22 cellular contexts compared by ENCODE assay signal in the genomic region with DNA sequence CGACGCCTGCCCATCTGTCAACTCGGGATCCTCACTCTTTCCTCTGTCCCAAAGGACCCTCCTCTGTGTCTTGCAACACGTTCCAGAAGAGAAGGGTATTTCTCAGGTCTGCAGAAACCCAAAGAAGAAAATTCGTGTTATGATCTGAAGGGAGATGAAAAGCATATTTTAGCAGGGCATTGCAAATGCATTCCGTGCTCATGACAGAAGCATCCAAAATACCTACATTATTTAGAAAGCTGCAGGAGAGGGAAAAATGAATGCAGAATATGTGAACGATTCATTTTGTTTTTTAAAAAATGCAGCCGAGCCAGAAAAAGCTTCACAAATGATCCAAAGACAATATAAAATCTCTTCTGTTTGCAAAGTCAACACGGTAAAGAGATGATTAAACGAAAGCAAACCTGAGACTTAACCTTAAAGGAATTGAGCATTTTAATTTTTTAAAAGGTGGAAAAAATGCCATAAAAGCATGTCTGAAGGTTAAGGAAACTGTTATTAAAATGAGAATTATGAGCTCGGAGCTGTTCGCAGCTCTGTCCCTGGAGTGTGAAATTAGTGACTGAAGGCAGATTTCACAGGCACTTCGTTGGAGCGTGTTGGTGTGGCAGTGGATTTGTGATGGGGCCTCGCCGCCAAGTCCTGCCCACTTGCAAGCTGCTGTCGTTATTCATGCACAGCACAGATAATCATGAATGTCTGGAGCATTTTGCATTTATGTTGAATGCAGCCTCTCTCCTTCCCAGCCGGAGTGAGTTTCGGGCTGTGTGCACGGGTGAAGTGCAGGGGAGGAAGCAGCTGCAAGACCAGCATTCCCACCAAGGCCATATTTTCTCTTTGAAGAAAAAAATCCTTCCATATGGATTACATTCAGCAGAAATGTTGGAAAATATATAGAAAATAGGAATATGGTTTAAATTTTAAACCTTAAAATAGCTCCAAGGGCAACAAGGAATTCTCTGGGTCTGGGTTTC.
A peak's percentile ranks its signal among the peaks of the same experiment; 100 is the strongest.
DNase-seq lines count a peak whose midpoint lies in the region; ATAC-seq and TF ChIP-seq lines count a peak whose summit lies in the region.
"Had no signal": no experiment of that assay in that cellular context is flagged by ENCODE, and none has a peak within 500 bp of the region (broad histone marks: within the 10 kb centered on the region; RNA-seq: fewer than 3 reads in every experiment).

No MANE protein-coding gene starts in this region.

- H4K8ac ChIP-seq in trophoblast cell (ENCODE audit: low read depth, low read length): no peak overlapping the region

- no peak overlapping the region for H2BK120ac ChIP-seq in trophoblast cell (ENCODE audit: insufficient read depth, low read length, poor library complexity)

- no peak for ATAC-seq in GM21381 (IDR thresholded peaks at IDR 0.05; ENCODE audit: unreplicated experiment)
- no peak for ATAC-seq in activated naive CD8-positive, alpha-beta T cell treated with anti-CD3 and anti-CD28 coated beads, Interleukin-2, amount 50 U/mL, for 24 hours
- ATAC-seq: activated CD4-positive, CD25-positive, alpha-beta regulatory T cell treated with anti-CD3 and anti-CD28 coated beads, Interleukin-2, amount 50 U/mL, for 24 hours; T-helper 17 cell had no signal

- no CpG with 5 or more reads among the region's 20 CpGs for WGBS in trophoblast cell (ENCODE audit: extremely low coverage, insufficient coverage, insufficient read length)

- no peaks in the 10 kb centered on the region for H3K79me1 ChIP-seq in trophoblast cell (ENCODE audit: low read length)

- H3K36me3 ChIP-seq in endocrine pancreas (ENCODE audit: control insufficient read depth, insufficient read depth, low read length): no peaks in the 10 kb centered on the region
- H3K36me3 ChIP-seq in trophoblast cell (ENCODE audit: control insufficient read depth in 1 of 2, insufficient read depth in 2 of 2, low read length in 2 of 2): no peaks in the 10 kb centered on the region
- H3K36me3 ChIP-seq: left ventricle myocardium inferior had no signal

- H3K27ac ChIP-seq in RWPE1: peak overlapping the region; percentile 74
- no peak overlapping the region for H3K27ac ChIP-seq in trophoblast cell (ENCODE audit: low read depth, low read length)
- H3K27ac ChIP-seq: left ventricle myocardium inferior had no signal

- H3K27me3 Mint-ChIP-seq in activated naive CD8-positive, alpha-beta T cell treated with anti-CD3 and anti-CD28 coated beads, Interleukin-2, amount 50 U/mL, for 24 hours: peaks cover 22% of the 10 kb centered on the region

- H4K12ac ChIP-seq in trophoblast cell (ENCODE audit: low read depth, low read length): no peak overlapping the region

- H3K4ac ChIP-seq in trophoblast cell (ENCODE audit: low read depth, low read length): no peak overlapping the region

- no peaks in the 10 kb centered on the region for H3K79me2 ChIP-seq in trophoblast cell (ENCODE audit: control insufficient read depth, insufficient read depth, low read length, poor library complexity)

- H2BK5ac ChIP-seq in trophoblast cell (ENCODE audit: low read depth, low read length, poor library complexity): no peak overlapping the region

- H3K23ac ChIP-seq in trophoblast cell (ENCODE audit: low read length): no peak overlapping the region

- H3K9me3 Mint-ChIP-seq in activated naive CD8-positive, alpha-beta T cell treated with anti-CD3 and anti-CD28 coated beads, Interleukin-2, amount 50 U/mL, for 24 hours: peaks cover 5% of the 10 kb centered on the region

- H3K4me3 Mint-ChIP-seq in activated naive CD8-positive, alpha-beta T cell treated with anti-CD3 and anti-CD28 coated beads, Interleukin-2, amount 50 U/mL, for 24 hours: no peak overlapping the region
- H3K4me3 Mint-ChIP-seq: activated CD4-positive, alpha-beta memory T cell treated with anti-CD3 and anti-CD28 coated beads for 36 hours; activated naive CD4-positive, alpha-beta T cell treated with anti-CD3 and anti-CD28 coated beads for 36 hours; activated T-helper 1 cell treated with anti-CD3 and anti-CD28 coated beads, Interleukin-12 subunit alpha, Interleukin-12 subunit beta, Interleukin-2, Interleukin-4 antibody, amounts not matched to agents 30 ng/mL and 10 ng/mL and 1 ng/mL, durations not matched to agents 14 hours and 24 hours and 36 hours; CD8-positive, alpha-beta memory T cell; H9; T-helper 17 cell had no signal

- H2AFZ ChIP-seq in trophoblast cell (ENCODE audit: insufficient read depth, low read length, poor library complexity): no peak overlapping the region

- no peak overlapping the region for H4K91ac ChIP-seq in trophoblast cell (ENCODE audit: low read depth, low read length)

- H3K27me3 ChIP-seq in endocrine pancreas (ENCODE audit: control insufficient read depth, insufficient read depth, low read length) (no peaks in the 10 kb centered on the region), trophoblast cell (ENCODE audit: insufficient read depth, low read length) (no peaks in the 10 kb centered on the region)

- no peaks in the 10 kb centered on the region for H3K4me1 ChIP-seq in endocrine pancreas (ENCODE audit: control insufficient read depth, insufficient read depth, low read length)
- no peaks in the 10 kb centered on the region for H3K4me1 ChIP-seq in trophoblast cell (ENCODE audit: control insufficient read depth in 1 of 2, insufficient read depth in 2 of 2, low read length in 2 of 2)
- H3K4me1 ChIP-seq: left ventricle myocardium inferior had no signal

- H3K14ac ChIP-seq in trophoblast cell (ENCODE audit: low read length): no peak overlapping the region

- DNase-seq in AG10803 (ENCODE audit: low read depth) (peak; percentile 24), RWPE1 (ENCODE audit: low spot score) (no peak), trophoblast cell (peak; percentile 75 to 93), cerebellar nuclear complex (lab: John Stamatoyannopoulos, UW) (no peak)
- DNase-seq in activated naive CD8-positive, alpha-beta T cell treated with anti-CD3 and anti-CD28 coated beads, Interleukin-2, amount 50 U/mL, for 24 hours: no peak
- DNase-seq: activated CD4-positive, alpha-beta memory T cell treated with anti-CD3 and anti-CD28 coated beads for 36 hours; activated CD8-positive, alpha-beta memory T cell treated with anti-CD3 and anti-CD28 coated beads, Interleukin-2, amount 50 U/mL, for 4 hours; activated naive CD4-positive, alpha-beta T cell treated with anti-CD3 and anti-CD28 coated beads for 36 hours; amniotic stem cell; CD8-positive, alpha-beta memory T cell; H9; Kasumi-1; left ventricle myocardium inferior; NCI-H1436; SK-N-SH; small intestine; stimulated activated naive CD4-positive, alpha-beta T cell; T-helper 17 cell had no signal

- H3K9me3 ChIP-seq in endocrine pancreas (ENCODE audit: control insufficient read depth, low read length): no peaks in the 10 kb centered on the region
- peaks cover 15% of the 10 kb centered on the region for H3K9me3 ChIP-seq in trophoblast cell (ENCODE audit: insufficient read depth, low read depth, low read length)
- H3K9me3 ChIP-seq: SK-N-SH had no signal

- H3K4me3 ChIP-seq in AG10803 (ENCODE audit: low read length) (no peak overlapping the region), endocrine pancreas (ENCODE audit: control insufficient read depth, insufficient read depth, low read length) (peak overlapping the region; percentile 22), trophoblast cell (ENCODE audit: low read depth, low read length) (no peak overlapping the region)
- H3K4me3 ChIP-seq: left ventricle myocardium inferior had no signal

- CTCF ChIA-PET in RWPE1 (lab: Yijun Ruan, JAX): interaction anchor here (0.6 to 0.7 kb wide), 3 partner anchors 136 to 415 kb away, joined by 3 to 4 read pairs (median 3); no protein-coding TSS in a partner anchor

- no peak overlapping the region for H2AK5ac ChIP-seq in trophoblast cell (ENCODE audit: low read length)

- no peak overlapping the region for H2BK12ac ChIP-seq in trophoblast cell (ENCODE audit: low read length)

- no peaks in the 10 kb centered on the region for H3K36me3 Mint-ChIP-seq in activated naive CD8-positive, alpha-beta T cell treated with anti-CD3 and anti-CD28 coated beads, Interleukin-2, amount 50 U/mL, for 24 hours (ENCODE audit: low read depth)

- TF ChIP-seq CTCF in AG10803 (conservative IDR thresholded peaks at IDR 0.05; ENCODE audit: low read length): no peak
- no peak for TF ChIP-seq CTCF in RWPE1 (conservative IDR thresholded peaks at IDR 0.05; ENCODE audit: low read depth)

- POLR2A ChIA-PET in RWPE1 (lab: Yijun Ruan, JAX; ENCODE audit: low non-redundant PET): no interaction called here

- H3K27ac Mint-ChIP-seq in activated naive CD8-positive, alpha-beta T cell treated with anti-CD3 and anti-CD28 coated beads, Interleukin-2, amount 50 U/mL, for 24 hours: no peak overlapping the region
- H3K27ac Mint-ChIP-seq: activated CD4-positive, alpha-beta memory T cell treated with anti-CD3 and anti-CD28 coated beads for 36 hours; activated naive CD4-positive, alpha-beta T cell treated with anti-CD3 and anti-CD28 coated beads for 36 hours; activated T-helper 1 cell treated with anti-CD3 and anti-CD28 coated beads, Interleukin-12 subunit alpha, Interleukin-12 subunit beta, Interleukin-2, Interleukin-4 antibody, amounts not matched to agents 30 ng/mL and 10 ng/mL and 1 ng/mL, durations not matched to agents 14 hours and 24 hours and 36 hours; CD8-positive, alpha-beta memory T cell; H9; T-helper 17 cell had no signal

- H3K9ac ChIP-seq in endocrine pancreas (ENCODE audit: control insufficient read depth, insufficient read depth, low read length) (no peak overlapping the region), trophoblast cell (ENCODE audit: low read length) (no peak overlapping the region)
- H3K9ac ChIP-seq: SK-N-SH had no signal

- no peak overlapping the region for H3K18ac ChIP-seq in trophoblast cell (ENCODE audit: low read length)

- no peak overlapping the region for H3K4me2 ChIP-seq in trophoblast cell (ENCODE audit: low read length)
- H3K4me2 ChIP-seq: SK-N-SH had no signal

- no peaks in the 10 kb centered on the region for H3K4me1 Mint-ChIP-seq in activated naive CD8-positive, alpha-beta T cell treated with anti-CD3 and anti-CD28 coated beads, Interleukin-2, amount 50 U/mL, for 24 hours
- H3K4me1 Mint-ChIP-seq: CD8-positive, alpha-beta memory T cell; T-helper 17 cell had no signal

Comparison
In these comparisons a context has a peak if more than half of its experiments do, and no peak if none do; other contexts are left out.
1. DNase-seq: peak in AG10803 (single experiment) and trophoblast cell (2 of 2); none in RWPE1 (single experiment), activated naive CD8-positive, alpha-beta T cell treated with anti-CD3 and anti-CD28 coated beads, Interleukin-2, amount 50 U/mL, for 24 hours (single experiment) and cerebellar nuclear complex (0 of 2).